1 cellular context compared by ENCODE assay signal in genomic region chr1:161738627-161739287, GRCh38.
TF ChIP-seq lines count a peak whose summit lies in the region.

No MANE protein-coding gene starts in this region.

TF ChIP-seq in K562, 482 proteins besides CTCF, POLR2A, EP300 and RAD21 (continued from another document):
- TF ChIP-seq ZNF274 (IDR thresholded peaks at IDR 0.05; ENCODE audit: borderline replicate concordance, low read depth, low read length) (no peak), SMARCE1 (IDR thresholded peaks at IDR 0.05) (peak; percentile 50; the same call in 1 of the 2 replicates), CEBPG (CRISPR knock-in tag; IDR thresholded peaks at IDR 0.05) (peak; percentile 44; the same call in 1 of the 2 replicates), CEBPG (tag; conservative IDR thresholded peaks at IDR 0.05 in 1 of 2, IDR thresholded peaks at IDR 0.05 in 1 of 2) (0 out of 4 replicates have a peak, but pooled peaks of 1 of the 2 experiments have one; percentile 17), NUFIP1 (IDR thresholded peaks at IDR 0.05; ENCODE audit: partially characterized antibody) (no peak), PBX2 (CRISPR knock-in tag; IDR thresholded peaks at IDR 0.05; ENCODE audit: low read depth) (no peak), PBX2 (tag; conservative IDR thresholded peaks at IDR 0.05; ENCODE audit: low read depth) (peak; percentile 81), CC2D1A (IDR thresholded peaks at IDR 0.05) (peak; percentile 93), PTBP1 (IDR thresholded peaks at IDR 0.05; ENCODE audit: low read depth, low read length) (no peak), MCM7 (IDR thresholded peaks at IDR 0.05) (0 out of 4 replicates have a peak, but pooled peaks of 1 of the 2 experiments have one; percentile 69), NFE2 (IDR thresholded peaks at IDR 0.05; ENCODE audit: low read depth) (peak; percentile 48), HMG20A (CRISPR knock-in tag; conservative IDR thresholded peaks at IDR 0.05) (no peak), SREBF2 (CRISPR knock-in tag; IDR thresholded peaks at IDR 0.05) (no peak), GABPB2 (CRISPR knock-in tag; conservative IDR thresholded peaks at IDR 0.05) (no peak), USF1 (CRISPR knock-in tag; IDR thresholded peaks at IDR 0.05) (no peak), TFE3 (CRISPR knock-in tag; IDR thresholded peaks at IDR 0.05) (no peak), JUN (IDR thresholded peaks at IDR 0.05; ENCODE audit: borderline replicate concordance, low read depth, low read length) (peak; percentile 49; the same call in 1 of the 2 replicates), JUN (CRISPR knock-in tag; IDR thresholded peaks at IDR 0.05; ENCODE audit: borderline replicate concordance) (no peak), BACH1 (tag; IDR thresholded peaks at IDR 0.05) (no peak; the same call in 1 of the 2 replicates)
TF ChIP-seq in K562: peak in this region for 107.
